Comparison of ENCODE assay signal across 10 cellular contexts in the genomic region with DNA sequence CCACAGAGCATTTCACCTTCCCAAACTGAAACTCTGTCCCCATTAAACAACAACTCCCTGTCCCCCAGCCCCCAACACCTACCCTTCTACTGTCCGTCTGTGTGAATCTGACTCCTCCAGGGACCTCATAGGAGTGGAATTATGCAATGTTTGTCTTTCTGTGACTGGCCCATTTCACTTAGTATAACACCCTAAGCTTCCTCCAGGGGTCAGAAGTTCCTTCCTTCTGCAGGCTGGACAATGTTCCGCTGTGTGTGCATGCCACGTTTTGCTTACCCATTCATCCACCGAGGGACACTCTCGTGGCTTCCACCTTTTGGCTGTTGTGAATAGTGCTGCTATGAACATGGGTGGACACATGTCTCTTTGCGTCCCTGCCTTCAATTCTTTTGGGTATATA. TPM values are rescaled to one million over a fixed set of nuclear protein-coding genes. Genes with fewer than 3 reads are reported as not detected.
A peak's percentile ranks its signal among the peaks of the same experiment; 100 is the strongest.
DNase-seq lines count a peak whose midpoint lies in the region; ATAC-seq lines count a peak whose summit lies in the region.
"Had no signal": no experiment of that assay in that cellular context is flagged by ENCODE, and none has a peak within 500 bp of the region (broad histone marks: within the 10 kb centered on the region; RNA-seq: fewer than 3 reads in every experiment).

No MANE protein-coding gene starts in this region.

- peaks cover 6% of the 10 kb centered on the region for H3K9me3 Mint-ChIP-seq in activated naive CD4-positive, alpha-beta T cell treated with anti-CD3 and anti-CD28 coated beads, Interleukin-2, amount 50 U/mL, for 24 hours

- no peak overlapping the region for H3K4me3 ChIP-seq in thymus (ENCODE audit: low read length)

- H3K9me3 ChIP-seq in T-helper 17 cell (ENCODE audit: control insufficient read depth, low read length, poor library complexity, severe bottlenecking) (no peaks in the 10 kb centered on the region), thymus (ENCODE audit: control insufficient read depth) (no peaks in the 10 kb centered on the region)

- H3K36me3 Mint-ChIP-seq in activated naive CD4-positive, alpha-beta T cell treated with anti-CD3 and anti-CD28 coated beads, Interleukin-2, amount 50 U/mL, for 24 hours, result peaks cover 9% of the 10 kb centered on the region
- H3K36me3 Mint-ChIP-seq in T-helper 17 cell (ENCODE audit: low read depth), result peaks cover 8% of the 10 kb centered on the region

- intact Hi-C loops in cardiac septum (cut with DNase I), result no loop called here

- no peaks in the 10 kb centered on the region for H3K27me3 ChIP-seq in thymus (ENCODE audit: control insufficient read depth, insufficient read depth)

- no peak for DNase-seq in activated naive CD4-positive, alpha-beta T cell treated with Interleukin-2 at 50 U/mL for 16 hours
- DNase-seq in T-helper 17 cell, result no peak
- peak; percentile 17 for DNase-seq in cardiac septum (ENCODE audit: low spot score)
- DNase-seq in stimulated activated CD4-positive, alpha-beta T cell treated with anti-CD3 and anti-CD28 coated beads, Interleukin-4, amount 100 ng/mL, for 1 hour, result no peak
- no peak for DNase-seq in GM19240 (ENCODE audit: insufficient read length, low spot score)
- DNase-seq in stimulated activated CD4-positive, alpha-beta T cell treated with anti-CD3 and anti-CD28 coated beads, Interleukin-4, amount 100 ng/mL, for 4 hours, result no peak
- DNase-seq: activated B cell treated with CpG ODN at 0.5 μM for 24 hours, NCI-H146 had no signal

- H3K36me3 ChIP-seq in thymus (ENCODE audit: control insufficient read depth, insufficient read depth), result peaks cover 6% of the 10 kb centered on the region

- H3K27me3 Mint-ChIP-seq in activated naive CD4-positive, alpha-beta T cell treated with anti-CD3 and anti-CD28 coated beads, Interleukin-2, amount 50 U/mL, for 24 hours, result no peaks in the 10 kb centered on the region
- H3K27me3 Mint-ChIP-seq in T-helper 17 cell, result no peaks in the 10 kb centered on the region
- H3K27me3 Mint-ChIP-seq: activated B cell treated with CpG ODN at 0.5 μM for 24 hours had no signal

- peak overlapping the region; percentile 70 for H3K27ac Mint-ChIP-seq in activated naive CD4-positive, alpha-beta T cell treated with anti-CD3 and anti-CD28 coated beads, Interleukin-2, amount 50 U/mL, for 24 hours
- H3K27ac Mint-ChIP-seq in T-helper 17 cell, result peak overlapping the region; percentile 89
- H3K27ac Mint-ChIP-seq: activated B cell treated with CpG ODN at 0.5 μM for 24 hours had no signal

- 89% methylated on average over 6 of the region's 6 CpGs for WGBS in thymus

- no peak for ATAC-seq in T-helper 17 cell

- H3K27ac ChIP-seq in thymus (ENCODE audit: low read depth), result peak overlapping the region; percentile 87

- H3K4me1 ChIP-seq in thymus (ENCODE audit: control insufficient read depth, insufficient read depth, low read length), result peaks cover 56% of the 10 kb centered on the region

- H3K4me3 Mint-ChIP-seq in activated naive CD4-positive, alpha-beta T cell treated with anti-CD3 and anti-CD28 coated beads, Interleukin-2, amount 50 U/mL, for 24 hours, result peak overlapping the region; percentile 55
- H3K4me3 Mint-ChIP-seq in T-helper 17 cell, result peak overlapping the region; percentile 28
- H3K4me3 Mint-ChIP-seq: activated B cell treated with CpG ODN at 0.5 μM for 24 hours had no signal

- peaks cover 63% of the 10 kb centered on the region for H3K4me1 Mint-ChIP-seq in activated naive CD4-positive, alpha-beta T cell treated with anti-CD3 and anti-CD28 coated beads, Interleukin-2, amount 50 U/mL, for 24 hours
- H3K4me1 Mint-ChIP-seq in T-helper 17 cell, result peaks cover 47% of the 10 kb centered on the region
- H3K4me1 Mint-ChIP-seq: activated B cell treated with CpG ODN at 0.5 μM for 24 hours had no signal

RNA-seq across cellular contexts. Expression of gene MPC1, which starts 37.6 kb away (rescaled TPM):
- total RNA-seq in T-helper 17 cell (10 to 100 TPM; 21.6 to 22.1 TPM), cardiac septum (396 TPM)
- 106 TPM for polyA plus RNA-seq in thymus

Comparison
In these comparisons a context has a peak if more than half of its experiments do, and no peak if none do; other contexts are left out.
1. RNA of gene MPC1, which starts 37.6 kb away (total RNA-seq): 396 TPM in cardiac septum (single experiment); 21.6 to 22.1 TPM in T-helper 17 cell; every median in the first group is over 10 times any median in the second.